In genomic region chrX:57120619-57121161, GRCh38 we compare ENCODE assay signal across 8 cellular contexts. TPM values are rescaled to one million over a fixed set of nuclear protein-coding genes. Genes with fewer than 3 reads are reported as not detected.
DNase-seq lines count a peak whose midpoint lies in the region; TF ChIP-seq lines count a peak whose summit lies in the region.
"Not testable (repeated sequence)": the region's sequence is repeated elsewhere in the genome, so short reads cannot be mapped to it uniquely, and the experiment has no call there.

No MANE protein-coding gene starts in this region.

- H3K27ac ChIP-seq in C4-2B (peak overlapping the region; percentile 89), HUES48 (ENCODE audit: low read depth, low read length) (peak overlapping the region; percentile 89), esophagus squamous epithelium (peak overlapping the region; percentile 75 to 87 (median 86)), stomach smooth muscle (ENCODE audit: low read length) (peak overlapping the region; percentile 24)
- not testable (repeated sequence) for H3K27ac ChIP-seq in SU-DHL-6 (ENCODE audit: low read depth, low read length)

- not testable (repeated sequence) for H3K4me1 ChIP-seq in HUES48 (ENCODE audit: control insufficient read depth, insufficient read depth, low read length); esophagus squamous epithelium; neuron (ENCODE audit: insufficient read depth, low read length); stomach smooth muscle (ENCODE audit: control insufficient read depth, insufficient read depth, low read length)

- H3K9ac ChIP-seq in HUES48 (ENCODE audit: low read depth, low read length), result not testable (repeated sequence)
- peak overlapping the region; percentile 64 for H3K9ac ChIP-seq in SU-DHL-6 (ENCODE audit: low read length)
- H3K9ac ChIP-seq in stomach smooth muscle (ENCODE audit: low read length in 2 of 2), result peak overlapping the region; percentile 21 to 55

- 0 to 15% methylated on average over 7 to 10 of the region's 12 CpGs for WGBS in esophagus squamous epithelium, 2 donors

- in situ Hi-C loops in astrocyte of the cerebellum (cut with HindIII; ENCODE audit: low sequenced_read_pairs), result not testable (repeated sequence)

- H3K4me3 ChIP-seq in HUES48 (ENCODE audit: low read depth, low read length), result peak overlapping the region; percentile 63
- peak overlapping the region; percentile 56 for H3K4me3 ChIP-seq in SU-DHL-6 (ENCODE audit: insufficient read depth, low read length, poor library complexity, severe bottlenecking)
- H3K4me3 ChIP-seq in astrocyte of the cerebellum (ENCODE audit: low read depth, low read length), result peak overlapping the region; percentile 59
- peak overlapping the region; percentile 50 to 77 (median 64) for H3K4me3 ChIP-seq in esophagus squamous epithelium
- peak overlapping the region; percentile 72 for H3K4me3 ChIP-seq in kidney epithelial cell (ENCODE audit: low read depth, low read length)
- H3K4me3 ChIP-seq in neuron (ENCODE audit: low read length), result peak overlapping the region; percentile 65
- H3K4me3 ChIP-seq in stomach smooth muscle (ENCODE audit: low read length in 2 of 2), result peak overlapping the region; percentile 65 to 79

- H3K4me2 ChIP-seq in SU-DHL-6 (ENCODE audit: low read depth, low read length, poor library complexity, severe bottlenecking), result peak overlapping the region; percentile 47

- H3K9me3 ChIP-seq in HUES48 (ENCODE audit: control insufficient read depth, insufficient read depth, low read length); SU-DHL-6 (ENCODE audit: insufficient read depth, low read length); esophagus squamous epithelium; neuron (ENCODE audit: low read length); stomach smooth muscle (ENCODE audit: control insufficient read depth in 2 of 2, low read length in 2 of 2): not testable (repeated sequence)

- not testable (repeated sequence) for H3K9me2 ChIP-seq in SU-DHL-6 (replicated peaks; ENCODE audit: insufficient read depth, low read length)

- H2AFZ ChIP-seq in SU-DHL-6 (ENCODE audit: low read depth, low read length, severe bottlenecking), result peak overlapping the region; percentile 26
- H2AFZ ChIP-seq in neuron (ENCODE audit: low read depth, low read length), result not testable (repeated sequence)

- not testable (repeated sequence) for DNase-seq in astrocyte of the cerebellum (ENCODE audit: low read depth); esophagus squamous epithelium (lab: John Stamatoyannopoulos, UW); kidney epithelial cell (ENCODE audit: low read depth)

- not testable (repeated sequence) for H3F3A ChIP-seq in SU-DHL-6 (ENCODE audit: insufficient read depth)

- not testable (repeated sequence) for TF ChIP-seq CTCF in C4-2B (conservative IDR thresholded peaks at IDR 0.05); SU-DHL-6 (IDR thresholded peaks at IDR 0.05; ENCODE audit: insufficient read depth, low read length, poor library complexity, severe bottlenecking); astrocyte of the cerebellum (IDR thresholded peaks at IDR 0.05; ENCODE audit: low read depth, low read length, missing control alignments); esophagus squamous epithelium (IDR thresholded peaks at IDR 0.05); kidney epithelial cell (IDR thresholded peaks at IDR 0.05; ENCODE audit: insufficient read depth, low read length, poor library complexity, severe bottlenecking)

- H3K36me3 ChIP-seq in HUES48 (ENCODE audit: control insufficient read depth, insufficient read depth, low read length); SU-DHL-6 (ENCODE audit: low read length); esophagus squamous epithelium; kidney epithelial cell (ENCODE audit: control insufficient read depth, insufficient read depth, low read length); neuron (ENCODE audit: insufficient read depth, low read length); stomach smooth muscle (ENCODE audit: control insufficient read depth in 2 of 2, insufficient read depth in 2 of 2, low read length in 2 of 2): not testable (repeated sequence)

- H4K20me1 ChIP-seq in SU-DHL-6 (ENCODE audit: low read depth, low read length), result not testable (repeated sequence)

- not testable (repeated sequence) for TF ChIP-seq POLR2A in esophagus squamous epithelium (IDR thresholded peaks at IDR 0.05)

- not testable (repeated sequence) for H3K79me2 ChIP-seq in SU-DHL-6 (ENCODE audit: insufficient read depth, low read length)

- intact Hi-C loops in esophagus squamous epithelium (cut with DNase I), result loop anchor here (10.0 kb wide), 1 partner anchor 1324 kb away; no protein-coding TSS in a partner anchor

- H3K27me3 ChIP-seq in HUES48 (ENCODE audit: control insufficient read depth, insufficient read depth, low read length); SU-DHL-6 (ENCODE audit: low read length); esophagus squamous epithelium; kidney epithelial cell (ENCODE audit: control insufficient read depth, insufficient read depth, low read length); neuron (ENCODE audit: insufficient read depth, low read length); stomach smooth muscle (ENCODE audit: control insufficient read depth in 1 of 2, insufficient read depth in 2 of 2, low read length in 2 of 2): not testable (repeated sequence)

RNA-seq across cellular contexts. Expression of gene SPIN2B, which starts 0.7 kb away (rescaled TPM):
- 1 to 10 TPM; 2.2 to 7.4 (median 3.2) TPM for total RNA-seq in esophagus squamous epithelium
- 5.2 and 21.7 TPM in 2 replicates for total RNA-seq in kidney epithelial cell

RNA-seq across cellular contexts. Expression of gene SPIN2A, which starts 16.5 kb away (rescaled TPM):
- total RNA-seq in esophagus squamous epithelium (under 1 TPM in 2 of 4 donors, not detected in 2; 0.19 to 0.22 TPM), kidney epithelial cell (0.07 TPM in 1 of 2 replicates, not detected in the other)
